Comparison of ENCODE assay signal across 11 cellular contexts in genomic region chr2:190717764-190718651, GRCh38.
A peak's percentile ranks its signal among the peaks of the same experiment; 100 is the strongest.
DNase-seq lines count a peak whose midpoint lies in the region; ATAC-seq lines count a peak whose summit lies in the region.
"Had no signal": no experiment of that assay in that cellular context is flagged by ENCODE, and none has a peak within 500 bp of the region (broad histone marks: within the 10 kb centered on the region; RNA-seq: fewer than 3 reads in every experiment).

No MANE protein-coding gene starts in this region.

- DNase-seq in DMS153 treated with DMSO at 0.1 percent for 48 hours (lab: John Stamatoyannopoulos, UW; ENCODE audit: unreplicated experiment), result peak; percentile 21
- DNase-seq in M059J (ENCODE audit: low read depth), result peak; percentile 50
- DNase-seq in SJSA1 (ENCODE audit: low read depth in 1 of 2, low spot score in 2 of 2), result peak in 1 of 2 experiments; percentile 20
- no peak for DNase-seq in superior temporal gyrus (ENCODE audit: extremely low spot score)
- DNase-seq: midbrain, NCI-H526 treated with DMSO at 0.1 percent for 48 hours had no signal

- H3K27me3 ChIP-seq in SJSA1 (replicated peaks), result no peaks in the 10 kb centered on the region
- H3K27me3 ChIP-seq: brain microvascular endothelial cell had no signal

- ATAC-seq in GM18517 (IDR thresholded peaks at IDR 0.05; ENCODE audit: unreplicated experiment) (no peak), HG02588 (IDR thresholded peaks at IDR 0.05; ENCODE audit: unreplicated experiment) (no peak)

- H3K4me1 ChIP-seq in SJSA1 (replicated peaks), result peaks cover 39% of the 10 kb centered on the region
- peaks cover 26% of the 10 kb centered on the region for H3K4me1 ChIP-seq in mesodermal cell (ENCODE audit: control insufficient read depth, insufficient read depth, low read length, poor library complexity, severe bottlenecking)

- H3K4me3 ChIP-seq in SJSA1 (no peak overlapping the region), mesodermal cell (ENCODE audit: extremely low read depth, insufficient read depth, low read length, poor library complexity, severe bottlenecking) (no peak overlapping the region)
- H3K4me3 ChIP-seq: thoracic aorta had no signal

- H3K27ac ChIP-seq in SJSA1 (peak overlapping the region; percentile 61), mesodermal cell (ENCODE audit: low read depth, low read length, severe bottlenecking) (peak overlapping the region; percentile 65)
- H3K27ac ChIP-seq: brain microvascular endothelial cell, thoracic aorta had no signal

- WGBS in mesodermal cell (ENCODE audit: insufficient coverage in 2 of 2), 2 experiments, result 91 to 93% methylated on average over 14 of the region's 15 CpGs

- no peaks in the 10 kb centered on the region for H3K9me3 ChIP-seq in SJSA1 (replicated peaks)
- peaks cover 8% of the 10 kb centered on the region for H3K9me3 ChIP-seq in mesodermal cell (ENCODE audit: control insufficient read depth, low read length)
- H3K9me3 ChIP-seq: thoracic aorta had no signal

- no peaks in the 10 kb centered on the region for H3K36me3 ChIP-seq in SJSA1
- no peaks in the 10 kb centered on the region for H3K36me3 ChIP-seq in mesodermal cell (ENCODE audit: control insufficient read depth, insufficient read depth, low read length)
- H3K36me3 ChIP-seq: brain microvascular endothelial cell, thoracic aorta had no signal
